In the genomic region with DNA sequence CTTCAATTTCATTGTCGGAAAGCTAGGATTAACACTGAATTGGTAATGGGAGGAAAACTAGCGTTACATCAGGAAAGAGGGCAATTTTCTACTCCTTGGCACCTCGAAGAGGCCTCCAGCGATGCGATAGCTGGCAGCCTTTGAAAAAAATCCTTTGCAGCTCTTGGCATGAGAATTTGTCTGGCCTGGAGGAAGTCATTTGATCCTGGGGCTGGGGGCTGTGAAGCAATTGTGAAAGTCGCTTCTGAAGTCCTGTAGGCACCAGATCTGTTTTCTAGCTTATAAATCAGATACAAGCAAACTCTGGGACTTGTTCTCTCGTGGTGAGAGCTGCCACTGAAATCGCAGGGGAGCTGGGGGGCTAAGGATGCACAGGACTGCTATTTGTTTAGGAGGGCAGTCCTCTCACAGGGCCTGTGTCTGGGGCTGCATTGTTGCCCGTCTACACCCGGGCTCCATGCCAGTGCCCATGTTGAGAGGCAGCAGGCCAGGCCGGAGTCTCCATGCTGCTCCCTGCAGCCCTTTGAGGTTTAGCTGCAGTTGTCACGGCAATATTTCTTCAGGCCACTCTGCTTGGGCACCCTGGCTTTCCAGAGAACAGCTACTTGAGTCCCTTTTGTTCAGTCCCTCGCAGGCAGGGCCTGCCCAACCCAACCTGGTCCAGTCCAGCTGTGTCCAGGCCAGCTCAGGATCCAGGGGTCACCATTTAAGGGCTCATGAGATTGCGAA, we compare ENCODE assay signal across 16 cellular contexts.
DNase-seq lines count a peak whose midpoint lies in the region; TF ChIP-seq lines count a peak whose summit lies in the region.
"Had no signal": no experiment of that assay in that cellular context is flagged by ENCODE, and none has a peak within 500 bp of the region (broad histone marks: within the 10 kb centered on the region; RNA-seq: fewer than 3 reads in every experiment).

No MANE protein-coding gene starts in this region.

- H3K36me3 Mint-ChIP-seq in osteocyte (ENCODE audit: unreplicated experiment): no peaks in the 10 kb centered on the region
- H3K36me3 Mint-ChIP-seq in activated T-helper 1 cell treated with anti-CD3 and anti-CD28 coated beads, Interleukin-12 subunit alpha, Interleukin-12 subunit beta, Interleukin-2, Interleukin-4 antibody, amounts not matched to agents 30 ng/mL and 10 ng/mL and 1 ng/mL, durations not matched to agents 14 hours and 24 hours and 36 hours (ENCODE audit: low read depth): no peaks in the 10 kb centered on the region
- H3K36me3 Mint-ChIP-seq: CD14-positive monocyte had no signal

- no peaks in the 10 kb centered on the region for H3K4me1 Mint-ChIP-seq in osteocyte (ENCODE audit: unreplicated experiment)
- no peaks in the 10 kb centered on the region for H3K4me1 Mint-ChIP-seq in activated T-helper 1 cell treated with anti-CD3 and anti-CD28 coated beads, Interleukin-12 subunit alpha, Interleukin-12 subunit beta, Interleukin-2, Interleukin-4 antibody, amounts not matched to agents 30 ng/mL and 10 ng/mL and 1 ng/mL, durations not matched to agents 14 hours and 24 hours and 36 hours (ENCODE audit: low read depth)
- H3K4me1 Mint-ChIP-seq: activated T-helper 17 cell treated with anti-CD3 and anti-CD28 coated beads, Interleukin-2, amount 50 U/mL, for 72 hours; CD14-positive monocyte had no signal

- H3K4me3 Mint-ChIP-seq in osteocyte (ENCODE audit: unreplicated experiment): no peak overlapping the region
- no peak overlapping the region for H3K4me3 Mint-ChIP-seq in activated T-helper 1 cell treated with anti-CD3 and anti-CD28 coated beads, Interleukin-12 subunit alpha, Interleukin-12 subunit beta, Interleukin-2, Interleukin-4 antibody, amounts not matched to agents 30 ng/mL and 10 ng/mL and 1 ng/mL, durations not matched to agents 14 hours and 24 hours and 36 hours
- H3K4me3 Mint-ChIP-seq: activated T-helper 17 cell treated with anti-CD3 and anti-CD28 coated beads, Interleukin-2, amount 50 U/mL, for 72 hours; CD14-positive monocyte had no signal

- no peaks in the 10 kb centered on the region for H3K27me3 Mint-ChIP-seq in osteocyte (ENCODE audit: unreplicated experiment)
- H3K27me3 Mint-ChIP-seq in activated T-helper 1 cell treated with anti-CD3 and anti-CD28 coated beads, Interleukin-12 subunit alpha, Interleukin-12 subunit beta, Interleukin-2, Interleukin-4 antibody, amounts not matched to agents 30 ng/mL and 10 ng/mL and 1 ng/mL, durations not matched to agents 14 hours and 24 hours and 36 hours (ENCODE audit: insufficient read depth): peaks cover 2% of the 10 kb centered on the region

- intact Hi-C loops in activated T-helper 1 cell treated with anti-CD3 and anti-CD28 coated beads, Interleukin-12 subunit alpha, Interleukin-12 subunit beta, Interleukin-2, Interleukin-4 antibody, amounts not matched to agents 30 ng/mL and 10 ng/mL and 1 ng/mL, durations not matched to agents 14 hours and 24 hours and 36 hours (cut with micrococcal nuclease): no loop called here

- no peak for TF ChIP-seq CTCF in osteocyte (IDR thresholded peaks at IDR 0.05)

- H3K27ac Mint-ChIP-seq in osteocyte (ENCODE audit: unreplicated experiment): no peak overlapping the region
- H3K27ac Mint-ChIP-seq in activated T-helper 1 cell treated with anti-CD3 and anti-CD28 coated beads, Interleukin-12 subunit alpha, Interleukin-12 subunit beta, Interleukin-2, Interleukin-4 antibody, amounts not matched to agents 30 ng/mL and 10 ng/mL and 1 ng/mL, durations not matched to agents 14 hours and 24 hours and 36 hours: no peak overlapping the region
- H3K27ac Mint-ChIP-seq: activated T-helper 17 cell treated with anti-CD3 and anti-CD28 coated beads, Interleukin-2, amount 50 U/mL, for 72 hours; CD14-positive monocyte had no signal

- H3K9me3 Mint-ChIP-seq in osteocyte (ENCODE audit: unreplicated experiment): no peaks in the 10 kb centered on the region
- H3K9me3 Mint-ChIP-seq in activated T-helper 1 cell treated with anti-CD3 and anti-CD28 coated beads, Interleukin-12 subunit alpha, Interleukin-12 subunit beta, Interleukin-2, Interleukin-4 antibody, amounts not matched to agents 30 ng/mL and 10 ng/mL and 1 ng/mL, durations not matched to agents 14 hours and 24 hours and 36 hours: no peaks in the 10 kb centered on the region

- DNase-seq in Ammon's horn (ENCODE audit: low spot score) (peak; percentile 63), NCI-H2196 (lab: John Stamatoyannopoulos, UW; ENCODE audit: unreplicated experiment) (peak; percentile 45), globus pallidus (ENCODE audit: low spot score) (peak; percentile 54), nucleus accumbens (lab: John Stamatoyannopoulos, UW) (peak in 51 of 56 donors; percentile 2 to 82 (median 40)), osteocyte (ENCODE audit: extremely low spot score, unreplicated experiment) (no peak), iPS-NIHi7 (ENCODE audit: extremely low spot score) (no peak), NCI-H2029 (lab: John Stamatoyannopoulos, UW) (no peak)
- no peak for DNase-seq in activated T-helper 1 cell treated with anti-CD3 and anti-CD28 coated beads, Interleukin-12 subunit alpha, Interleukin-12 subunit beta, Interleukin-2, Interleukin-4 antibody, amounts not matched to agents 30 ng/mL and 10 ng/mL and 1 ng/mL, durations not matched to agents 14 hours and 24 hours and 36 hours (ENCODE audit: low spot score)
- DNase-seq: ACHN; erythroblast; GDM1; NCI-H1694; NCI-H446; stimulated activated CD4-positive, alpha-beta T cell treated with anti-CD3 and anti-CD28 coated beads, Interleukin-4, amount 100 ng/mL, for 4 hours had no signal

Comparison
In these comparisons a context has a peak if more than half of its experiments do, and no peak if none do; other contexts are left out.
1. DNase-seq: peak in Ammon's horn (single experiment), NCI-H2196 (single experiment), globus pallidus (single experiment) and nucleus accumbens (51 of 56); none in osteocyte (single experiment), iPS-NIHi7 (single experiment), NCI-H2029 (single experiment) and activated T-helper 1 cell treated with anti-CD3 and anti-CD28 coated beads, Interleukin-12 subunit alpha, Interleukin-12 subunit beta, Interleukin-2, Interleukin-4 antibody, amounts not matched to agents 30 ng/mL and 10 ng/mL and 1 ng/mL, durations not matched to agents 14 hours and 24 hours and 36 hours (single experiment).